8 cellular contexts compared by ENCODE assay signal in genomic region chr4:127534041-127534440, GRCh38.
"Had no signal": no experiment of that assay in that cellular context is flagged by ENCODE, and none has a peak within 500 bp of the region (broad histone marks: within the 10 kb centered on the region; RNA-seq: fewer than 3 reads in every experiment).

No MANE protein-coding gene starts in this region.

- H3K4me3 ChIP-seq: GM12878 had no signal

- ATAC-seq: GM12878 had no signal

- FAIRE-seq: G401.6, GM12878, GM12891, GM12892, GM18507, GM19239 had no signal

- DNase-seq: GDM1, GF-D8 had no signal
